ENCODE assay signal across 8 cellular contexts in genomic region chr2:201126308-201127127, GRCh38. TPM values are rescaled to one million over a fixed set of nuclear protein-coding genes. Genes with fewer than 3 reads are reported as not detected.
DNase-seq lines count a peak whose midpoint lies in the region; ATAC-seq and TF ChIP-seq lines count a peak whose summit lies in the region.

No MANE protein-coding gene starts in this region.

- ATAC-seq in GM18498 (IDR thresholded peaks at IDR 0.05; ENCODE audit: unreplicated experiment) (peak; percentile 25), HG02852 (IDR thresholded peaks at IDR 0.05; ENCODE audit: unreplicated experiment) (peak; percentile 25), left lung (no peak), HG03469 (IDR thresholded peaks at IDR 0.05; ENCODE audit: unreplicated experiment) (no peak)

- H3K4me3 Mint-ChIP-seq in activated naive CD8-positive, alpha-beta T cell treated with anti-CD3 and anti-CD28 coated beads for 36 hours: peak overlapping the region; percentile 77

- TF ChIP-seq EP300 in transverse colon (IDR thresholded peaks at IDR 0.05; ENCODE audit: low read depth): no peak

- H3K27me3 ChIP-seq in left lung (no peaks in the 10 kb centered on the region), transverse colon (no peaks in the 10 kb centered on the region)

- H3K4me1 ChIP-seq in left lung: peaks cover 83 to 100% of the 10 kb centered on the region in 2 donors
- H3K4me1 ChIP-seq in transverse colon: peaks cover 30 to 97% (median 67%) of the 10 kb centered on the region in 4 donors

- no peak for DNase-seq in activated naive CD8-positive, alpha-beta T cell treated with anti-CD3 and anti-CD28 coated beads for 36 hours
- DNase-seq in left lung (no peak), transverse colon (no peak), DMS79 (lab: John Stamatoyannopoulos, UW) (no peak), GOT3 (lab: John Stamatoyannopoulos, UW) (no peak)

- no peaks in the 10 kb centered on the region for H3K27me3 Mint-ChIP-seq in activated naive CD8-positive, alpha-beta T cell treated with anti-CD3 and anti-CD28 coated beads for 36 hours

- 7 to 22% methylated on average over 4 to 9 of the region's 9 CpGs for WGBS in transverse colon (ENCODE audit: low coverage in 1 of 2), 2 donors

- peaks cover 68% of the 10 kb centered on the region for H3K4me1 Mint-ChIP-seq in activated naive CD8-positive, alpha-beta T cell treated with anti-CD3 and anti-CD28 coated beads for 36 hours

- peaks cover 0 to 20% of the 10 kb centered on the region in 2 donors for H3K36me3 ChIP-seq in left lung
- no peaks in the 10 kb centered on the region for H3K36me3 ChIP-seq in transverse colon

- TF ChIP-seq CTCF in left lung (IDR thresholded peaks at IDR 0.05) (no peak), transverse colon (IDR thresholded peaks at IDR 0.05) (no peak)

- H3K27ac Mint-ChIP-seq in activated naive CD8-positive, alpha-beta T cell treated with anti-CD3 and anti-CD28 coated beads for 36 hours: peak overlapping the region; percentile 90

- H3K9me3 ChIP-seq in left lung (no peaks in the 10 kb centered on the region), transverse colon (no peaks in the 10 kb centered on the region)

- peak overlapping the region; percentile 99 to 100 for H3K27ac ChIP-seq in left lung
- H3K27ac ChIP-seq in transverse colon: peak overlapping the region; percentile 99 to 100 (median 100)

- H3K9me3 Mint-ChIP-seq in activated naive CD8-positive, alpha-beta T cell treated with anti-CD3 and anti-CD28 coated beads for 36 hours: no peaks in the 10 kb centered on the region

- intact Hi-C loops in left lung (cut with DNase I) (no loop called here), transverse colon (cut with DNase I; ENCODE audit: low total_unique reads) (no loop called here)

- peaks cover 69% of the 10 kb centered on the region for H3K36me3 Mint-ChIP-seq in activated naive CD8-positive, alpha-beta T cell treated with anti-CD3 and anti-CD28 coated beads for 36 hours

- no peak for TF ChIP-seq POLR2A in transverse colon (IDR thresholded peaks at IDR 0.05)

- in situ Hi-C loops in transverse colon (cut with MboI; ENCODE audit: low pct_ligation_motif_present in 1 of 4, low pct_unique_long_range_greater_than_20kb in 1 of 4, low sequenced_read_pairs in 3 of 4): no loop called here

- H3K4me3 ChIP-seq in left lung (peak overlapping the region in 1 of 2 donors; percentile 81), transverse colon (peak overlapping the region in 1 of 4 donors; percentile 38)

RNA-seq across cellular contexts. Expression of gene CFLAR, which starts 10.6 kb away (rescaled TPM):
- total RNA-seq in activated naive CD8-positive, alpha-beta T cell treated with anti-CD3 and anti-CD28 coated beads for 36 hours: 100 to 1,000 TPM; 190 to 198 TPM
- total RNA-seq in left lung (100 to 1,000 TPM; 278 to 327 TPM), transverse colon (100 to 1,000 TPM; 148 to 449 (median 323) TPM)

RNA-seq across cellular contexts. Expression of gene NDUFB3, which starts 54.7 kb away (rescaled TPM):
- total RNA-seq in activated naive CD8-positive, alpha-beta T cell treated with anti-CD3 and anti-CD28 coated beads for 36 hours: 100 to 1,000 TPM; 139 to 146 TPM
- total RNA-seq in left lung (10 to 100 TPM; 92.1 to 92.9 TPM), transverse colon (100 to 1,000 TPM in 1 of 4 donors, 10 to 100 TPM in 1, 1 to 10 TPM in 2; 2.2 to 111 (median 44.9) TPM)

RNA-seq across cellular contexts. Expression of gene HYCC2, which starts 55.0 kb away (rescaled TPM):
- total RNA-seq in activated naive CD8-positive, alpha-beta T cell treated with anti-CD3 and anti-CD28 coated beads for 36 hours: 10 to 100 TPM; 22.6 to 25.3 TPM
- total RNA-seq in left lung (10 to 100 TPM; 24.2 to 37.9 TPM), transverse colon (100 to 1,000 TPM in 1 of 4 donors, 10 to 100 TPM in 3; 23.9 to 104 (median 35.8) TPM)

RNA-seq across cellular contexts. Expression of gene CASP10, which starts 56.4 kb away (rescaled TPM):
- 10 to 100 TPM; 25.5 to 26.5 TPM for total RNA-seq in activated naive CD8-positive, alpha-beta T cell treated with anti-CD3 and anti-CD28 coated beads for 36 hours
- total RNA-seq in left lung: 10 to 100 TPM; 30.3 to 31.5 TPM
- total RNA-seq in transverse colon: 10 to 100 TPM in 3 of 4 donors, 1 to 10 TPM in 1; 4.8 to 68.4 (median 38.1) TPM

Comparison
In these comparisons a context has a peak if more than half of its experiments do, and no peak if none do; other contexts are left out.
1. ATAC-seq: peak in GM18498 (single experiment) and HG02852 (single experiment); none in left lung (single experiment) and HG03469 (single experiment).